Comparison of ENCODE assay signal across 8 cellular contexts in genomic region chr21:23699402-23699801, GRCh38.
"Had no signal": no experiment of that assay in that cellular context is flagged by ENCODE, and none has a peak within 500 bp of the region (broad histone marks: within the 10 kb centered on the region; RNA-seq: fewer than 3 reads in every experiment).

No MANE protein-coding gene starts in this region.

- DNase-seq: GDM1, GF-D8 had no signal

- ATAC-seq: GM12878 had no signal

- FAIRE-seq: G401.6, GM12878, GM12891, GM12892, GM18507, GM19239 had no signal

- H3K4me3 ChIP-seq: GM12878 had no signal
